In the genomic region with DNA sequence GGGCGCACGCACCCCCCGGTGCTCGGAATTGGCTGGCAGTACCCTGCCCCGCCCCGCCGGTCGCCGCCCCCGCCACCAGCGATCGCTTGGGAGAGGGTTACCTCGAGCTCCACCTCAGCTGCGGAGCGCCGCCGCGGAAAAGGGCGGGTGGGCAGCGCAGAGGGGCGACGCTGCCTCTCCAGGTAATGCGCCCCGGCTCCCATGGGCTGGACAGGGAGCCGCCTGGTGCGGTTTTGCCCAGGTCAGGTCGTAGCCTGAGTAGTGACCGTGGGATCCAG, we compare ENCODE assay signal across 8 cellular contexts. TPM values are rescaled to one million over a fixed set of nuclear protein-coding genes. Genes with fewer than 3 reads are reported as not detected.
DNase-seq lines count a peak whose midpoint lies in the region; ATAC-seq and TF ChIP-seq lines count a peak whose summit lies in the region.

No MANE protein-coding gene starts in this region.

- POLR2A ChIA-PET in PC-9 (lab: Charles Lee; ENCODE audit: unreplicated experiment), result interaction anchor here (0.6 kb wide), 2 partner anchors 202 to 211 kb away, joined by 3 to 13 read pairs; no protein-coding TSS in a partner anchor

- H3K4me1 ChIP-seq in PC-9 (replicated peaks; ENCODE audit: insufficient read depth) (peaks cover 14% of the 10 kb centered on the region; the same call in 1 of the 2 replicates), left ventricle myocardium inferior (peaks cover 64% of the 10 kb centered on the region), skeletal muscle satellite cell (ENCODE audit: control insufficient read depth, insufficient read depth, low read length) (peaks cover 35% of the 10 kb centered on the region)

- peaks cover 51% of the 10 kb centered on the region for H3K4me1 Mint-ChIP-seq in CD14-positive monocyte
- peaks cover 36% of the 10 kb centered on the region for H3K4me1 Mint-ChIP-seq in activated naive CD4-positive, alpha-beta T cell treated with anti-CD3 and anti-CD28 coated beads, Interleukin-2, amount 50 U/mL, for 24 hours

- TSS peak; percentile 40 for BruUV-seq in PC-9 (replicated peaks; lab: Mats Ljungman, UMichigan)

- no peak for ATAC-seq in GM21723 (IDR thresholded peaks at IDR 0.05; ENCODE audit: unreplicated experiment)

- peaks cover 0 to 3% (median 0%) of the 10 kb centered on the region in 7 donors for H3K9me3 Mint-ChIP-seq in CD14-positive monocyte
- H3K9me3 Mint-ChIP-seq in activated naive CD4-positive, alpha-beta T cell treated with anti-CD3 and anti-CD28 coated beads, Interleukin-2, amount 50 U/mL, for 24 hours, result no peaks in the 10 kb centered on the region

- no peaks in the 10 kb centered on the region for H3K9me2 ChIP-seq in PC-9 (ENCODE audit: insufficient read depth)

- DNase-seq in CD14-positive monocyte (ENCODE audit: low spot score) (no peak), PC-9 (peak in 1 of 2 experiments; percentile 73), left ventricle myocardium inferior (no peak), KG1 (lab: John Stamatoyannopoulos, UW) (no peak), WERI-Rb-1 (no peak)

- H3K27me3 Mint-ChIP-seq in CD14-positive monocyte (ENCODE audit: low read depth in 3 of 3), result peaks cover 8 to 25% (median 22%) of the 10 kb centered on the region in 3 donors
- H3K27me3 Mint-ChIP-seq in activated naive CD4-positive, alpha-beta T cell treated with anti-CD3 and anti-CD28 coated beads, Interleukin-2, amount 50 U/mL, for 24 hours, result no peaks in the 10 kb centered on the region

- no peaks in the 10 kb centered on the region for H3K36me3 ChIP-seq in PC-9 (ENCODE audit: low read depth)
- no peaks in the 10 kb centered on the region for H3K36me3 ChIP-seq in left ventricle myocardium inferior
- no peaks in the 10 kb centered on the region for H3K36me3 ChIP-seq in skeletal muscle satellite cell (ENCODE audit: insufficient read depth, low read length)
- no peaks in the 10 kb centered on the region for H3K36me3 ChIP-seq in WERI-Rb-1

- H3K4me2 ChIP-seq in PC-9 (peak overlapping the region; percentile 91), skeletal muscle satellite cell (ENCODE audit: low read length) (peak overlapping the region; percentile 91)

- peaks cover 11% of the 10 kb centered on the region for H4K20me1 ChIP-seq in PC-9 (ENCODE audit: insufficient read depth)

- peak overlapping the region; percentile 91 for H3K9ac ChIP-seq in skeletal muscle satellite cell (ENCODE audit: low read depth, low read length)

- peak overlapping the region; percentile 49 for H3K27ac ChIP-seq in PC-9
- H3K27ac ChIP-seq in left ventricle myocardium inferior (replicated peaks), result peak overlapping the region; percentile 98
- no peak overlapping the region for H3K27ac ChIP-seq in WERI-Rb-1

- H3K27ac Mint-ChIP-seq in CD14-positive monocyte, result peak overlapping the region in 2 of 7 donors; percentile 35 to 83
- no peak overlapping the region for H3K27ac Mint-ChIP-seq in activated naive CD4-positive, alpha-beta T cell treated with anti-CD3 and anti-CD28 coated beads, Interleukin-2, amount 50 U/mL, for 24 hours

- H3K27me3 ChIP-seq in PC-9 (ENCODE audit: insufficient read depth, low read depth) (no peaks in the 10 kb centered on the region), left ventricle myocardium inferior (ENCODE audit: low read depth) (no peaks in the 10 kb centered on the region), skeletal muscle satellite cell (ENCODE audit: control insufficient read depth, insufficient read depth, low read length) (no peaks in the 10 kb centered on the region), WERI-Rb-1 (ENCODE audit: insufficient read depth, low read depth, severe bottlenecking) (peaks cover 36% of the 10 kb centered on the region)

- peak overlapping the region; percentile 90 for H3K4me3 ChIP-seq in PC-9
- peak overlapping the region; percentile 94 for H3K4me3 ChIP-seq in left ventricle myocardium inferior
- peak overlapping the region; percentile 95 for H3K4me3 ChIP-seq in skeletal muscle satellite cell (ENCODE audit: low read length)
- no peak overlapping the region for H3K4me3 ChIP-seq in WERI-Rb-1 (ENCODE audit: low read depth, low read length)

- no peaks in the 10 kb centered on the region for H3K9me3 ChIP-seq in PC-9 (ENCODE audit: insufficient read depth, low read depth)
- H3K9me3 ChIP-seq in left ventricle myocardium inferior (replicated peaks), result no peaks in the 10 kb centered on the region
- H3K9me3 ChIP-seq in skeletal muscle satellite cell (replicated peaks; ENCODE audit: low read length), result no peaks in the 10 kb centered on the region
- H3K9me3 ChIP-seq in WERI-Rb-1 (ENCODE audit: severe bottlenecking), result no peaks in the 10 kb centered on the region

- H3K79me2 ChIP-seq in PC-9 (ENCODE audit: low read depth), result peaks cover 28% of the 10 kb centered on the region

- peak overlapping the region; percentile 99 for H3K4me3 Mint-ChIP-seq in CD14-positive monocyte
- H3K4me3 Mint-ChIP-seq in activated naive CD4-positive, alpha-beta T cell treated with anti-CD3 and anti-CD28 coated beads, Interleukin-2, amount 50 U/mL, for 24 hours, result peak overlapping the region; percentile 98

- intact Hi-C loops in CD14-positive monocyte (cut with micrococcal nuclease), result loop anchor here (5.0 to 10.0 kb wide), 6 partner anchors 37 to 198 kb away; no protein-coding TSS in a partner anchor
- intact Hi-C loops in PC-9 (cut with micrococcal nuclease; ENCODE audit: unreplicated experiment), result loop anchor here (5.0 to 10.0 kb wide), 3 partner anchors 73 to 461 kb away; no protein-coding TSS in a partner anchor
- intact Hi-C loops in left ventricle myocardium inferior (cut with micrococcal nuclease), result loop anchor here (10.0 kb wide), 1 partner anchor 99 kb away; no protein-coding TSS in a partner anchor

- no peak for TF ChIP-seq CTCF in CD14-positive monocyte (IDR thresholded peaks at IDR 0.05)
- TF ChIP-seq CTCF in PC-9 (conservative IDR thresholded peaks at IDR 0.05), result no peak
- no peak for TF ChIP-seq CTCF in left ventricle myocardium inferior (IDR thresholded peaks at IDR 0.05; ENCODE audit: borderline replicate concordance)
- no peak for TF ChIP-seq CTCF in WERI-Rb-1 (IDR thresholded peaks at IDR 0.05; ENCODE audit: low read depth, low read length)

- H3F3A ChIP-seq in PC-9 (ENCODE audit: insufficient read depth, low read depth), result peaks cover 6% of the 10 kb centered on the region

- H3K36me3 Mint-ChIP-seq in CD14-positive monocyte, result peaks cover 13 to 23% of the 10 kb centered on the region in 2 donors
- H3K36me3 Mint-ChIP-seq in activated naive CD4-positive, alpha-beta T cell treated with anti-CD3 and anti-CD28 coated beads, Interleukin-2, amount 50 U/mL, for 24 hours, result no peaks in the 10 kb centered on the region

- H2AFZ ChIP-seq in PC-9, result peak overlapping the region; percentile 76

- CTCF ChIA-PET in PC-9 (lab: Charles Lee), result interaction anchor here (1.1 kb wide), 1 partner anchor 198 kb away, joined by 5 read pairs; no protein-coding TSS in a partner anchor

RNA-seq across cellular contexts. Expression of a gene that starts 1.3 kb away (rescaled TPM):
- 10 to 100 TPM; 12.2 to 15.8 TPM for polyA plus RNA-seq in CD14-positive monocyte
- total RNA-seq in PC-9 (2021) (37.8 and 54.7 TPM in 2 replicates), left ventricle myocardium inferior (14.1 TPM)
- total RNA-seq in skeletal muscle satellite cell (2012; rRNA removed), result 11.4 and 21.8 TPM in 2 replicates
